ENCODE assay signal across 1 cellular context in the genomic region with DNA sequence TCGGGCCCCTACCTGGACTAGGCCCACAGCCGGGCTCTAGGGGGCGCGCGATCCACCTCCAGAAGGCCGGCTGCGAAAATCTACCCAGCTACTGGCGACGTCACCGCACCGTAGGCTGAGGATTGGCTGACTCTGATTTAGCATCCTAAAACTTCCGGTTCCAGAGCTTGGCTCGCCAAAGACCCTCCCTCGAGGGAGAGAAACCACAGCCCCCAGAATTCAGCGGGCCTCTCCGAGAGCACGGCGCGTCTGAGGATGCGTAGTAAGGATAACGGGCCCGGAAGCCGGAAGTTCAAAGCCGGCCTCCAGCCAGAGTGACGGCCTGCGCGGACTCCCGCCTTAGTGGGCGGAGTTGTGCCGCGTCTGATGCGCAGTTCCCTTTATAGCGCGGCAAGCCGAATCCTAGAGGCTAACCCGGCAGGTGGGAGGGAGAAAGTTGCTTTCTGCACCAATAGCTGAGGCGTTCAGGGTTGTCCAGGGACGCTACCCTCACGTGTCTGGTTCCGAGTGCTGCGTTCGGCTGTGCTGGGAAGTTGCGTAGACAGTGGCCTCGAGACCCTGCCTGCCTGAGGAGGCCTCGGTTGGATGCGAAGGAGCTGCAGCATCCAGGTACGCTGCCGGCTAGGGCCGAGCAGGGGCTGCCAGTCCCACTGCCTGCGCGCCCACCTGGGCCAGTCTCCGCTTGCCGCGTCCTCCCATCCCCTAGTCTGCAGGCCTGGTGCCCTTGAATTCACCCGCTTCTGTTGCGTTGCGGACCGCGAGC.
A peak's percentile ranks its signal among the peaks of the same experiment; 100 is the strongest.
TF ChIP-seq lines count a peak whose summit lies in the region.

A gene (plus strand): TSS at position 544 of the 763 bp plus-strand sequence. CDS start 7,808 bp downstream, outside the sequence.

TF ChIP-seq in SK-N-SH, 30 proteins besides CTCF, POLR2A, EP300 and RAD21 (continued from another document):
- TF ChIP-seq, protein P1, sequence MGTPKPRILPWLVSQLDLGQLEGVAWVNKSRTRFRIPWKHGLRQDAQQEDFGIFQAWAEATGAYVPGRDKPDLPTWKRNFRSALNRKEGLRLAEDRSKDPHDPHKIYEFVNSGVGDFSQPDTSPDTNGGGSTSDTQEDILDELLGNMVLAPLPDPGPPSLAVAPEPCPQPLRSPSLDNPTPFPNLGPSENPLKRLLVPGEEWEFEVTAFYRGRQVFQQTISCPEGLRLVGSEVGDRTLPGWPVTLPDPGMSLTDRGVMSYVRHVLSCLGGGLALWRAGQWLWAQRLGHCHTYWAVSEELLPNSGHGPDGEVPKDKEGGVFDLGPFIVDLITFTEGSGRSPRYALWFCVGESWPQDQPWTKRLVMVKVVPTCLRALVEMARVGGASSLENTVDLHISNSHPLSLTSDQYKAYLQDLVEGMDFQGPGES (IDR thresholded peaks at IDR 0.05; ENCODE audit: low read depth, low read length), result peak; percentile 54
- TF ChIP-seq RCOR1 (IDR thresholded peaks at IDR 0.05; ENCODE audit: low read length) (no peak; the same call in 1 of the 2 replicates), CHD2 (IDR thresholded peaks at IDR 0.05; ENCODE audit: low read length, partially characterized antibody) (peak; percentile 36), SMC3 (IDR thresholded peaks at IDR 0.05; ENCODE audit: low read depth, low read length) (peak; percentile 42; the same call in 1 of the 2 replicates), NFIC (IDR thresholded peaks at IDR 0.05; ENCODE audit: borderline replicate concordance) (no peak), GABPA (IDR thresholded peaks at IDR 0.05; ENCODE audit: low read depth) (peak; percentile 88), MXI1 (IDR thresholded peaks at IDR 0.05; ENCODE audit: low read depth, low read length) (peak; percentile 99), TAF1 (IDR thresholded peaks at IDR 0.05; ENCODE audit: borderline replicate concordance, low read depth, low read length) (peak; percentile 96), FOXJ3 (CRISPR knock-in tag; IDR thresholded peaks at IDR 0.05) (no peak), SIN3A (IDR thresholded peaks at IDR 0.05; ENCODE audit: borderline replicate concordance, low read depth, low read length) (0 out of 2 replicates have a peak, but pooled peaks have one; percentile 59), EZH2phosphoT487 (IDR thresholded peaks at IDR 0.05; ENCODE audit: borderline replicate concordance, low read depth) (no peak), YY1 (IDR thresholded peaks at IDR 0.05; ENCODE audit: low read depth) (no peak)
- TF ChIP-seq, protein P2, sequence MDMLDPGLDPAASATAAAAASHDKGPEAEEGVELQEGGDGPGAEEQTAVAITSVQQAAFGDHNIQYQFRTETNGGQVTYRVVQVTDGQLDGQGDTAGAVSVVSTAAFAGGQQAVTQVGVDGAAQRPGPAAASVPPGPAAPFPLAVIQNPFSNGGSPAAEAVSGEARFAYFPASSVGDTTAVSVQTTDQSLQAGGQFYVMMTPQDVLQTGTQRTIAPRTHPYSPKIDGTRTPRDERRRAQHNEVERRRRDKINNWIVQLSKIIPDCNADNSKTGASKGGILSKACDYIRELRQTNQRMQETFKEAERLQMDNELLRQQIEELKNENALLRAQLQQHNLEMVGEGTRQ (IDR thresholded peaks at IDR 0.05; ENCODE audit: borderline replicate concordance, low read depth, low read length), result peak; percentile 81
- TF ChIP-seq, protein P3, sequence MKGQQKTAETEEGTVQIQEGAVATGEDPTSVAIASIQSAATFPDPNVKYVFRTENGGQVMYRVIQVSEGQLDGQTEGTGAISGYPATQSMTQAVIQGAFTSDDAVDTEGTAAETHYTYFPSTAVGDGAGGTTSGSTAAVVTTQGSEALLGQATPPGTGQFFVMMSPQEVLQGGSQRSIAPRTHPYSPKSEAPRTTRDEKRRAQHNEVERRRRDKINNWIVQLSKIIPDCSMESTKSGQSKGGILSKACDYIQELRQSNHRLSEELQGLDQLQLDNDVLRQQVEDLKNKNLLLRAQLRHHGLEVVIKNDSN (IDR thresholded peaks at IDR 0.05; ENCODE audit: borderline replicate concordance, low read depth), result peak; percentile 89
- TF ChIP-seq, protein P4, sequence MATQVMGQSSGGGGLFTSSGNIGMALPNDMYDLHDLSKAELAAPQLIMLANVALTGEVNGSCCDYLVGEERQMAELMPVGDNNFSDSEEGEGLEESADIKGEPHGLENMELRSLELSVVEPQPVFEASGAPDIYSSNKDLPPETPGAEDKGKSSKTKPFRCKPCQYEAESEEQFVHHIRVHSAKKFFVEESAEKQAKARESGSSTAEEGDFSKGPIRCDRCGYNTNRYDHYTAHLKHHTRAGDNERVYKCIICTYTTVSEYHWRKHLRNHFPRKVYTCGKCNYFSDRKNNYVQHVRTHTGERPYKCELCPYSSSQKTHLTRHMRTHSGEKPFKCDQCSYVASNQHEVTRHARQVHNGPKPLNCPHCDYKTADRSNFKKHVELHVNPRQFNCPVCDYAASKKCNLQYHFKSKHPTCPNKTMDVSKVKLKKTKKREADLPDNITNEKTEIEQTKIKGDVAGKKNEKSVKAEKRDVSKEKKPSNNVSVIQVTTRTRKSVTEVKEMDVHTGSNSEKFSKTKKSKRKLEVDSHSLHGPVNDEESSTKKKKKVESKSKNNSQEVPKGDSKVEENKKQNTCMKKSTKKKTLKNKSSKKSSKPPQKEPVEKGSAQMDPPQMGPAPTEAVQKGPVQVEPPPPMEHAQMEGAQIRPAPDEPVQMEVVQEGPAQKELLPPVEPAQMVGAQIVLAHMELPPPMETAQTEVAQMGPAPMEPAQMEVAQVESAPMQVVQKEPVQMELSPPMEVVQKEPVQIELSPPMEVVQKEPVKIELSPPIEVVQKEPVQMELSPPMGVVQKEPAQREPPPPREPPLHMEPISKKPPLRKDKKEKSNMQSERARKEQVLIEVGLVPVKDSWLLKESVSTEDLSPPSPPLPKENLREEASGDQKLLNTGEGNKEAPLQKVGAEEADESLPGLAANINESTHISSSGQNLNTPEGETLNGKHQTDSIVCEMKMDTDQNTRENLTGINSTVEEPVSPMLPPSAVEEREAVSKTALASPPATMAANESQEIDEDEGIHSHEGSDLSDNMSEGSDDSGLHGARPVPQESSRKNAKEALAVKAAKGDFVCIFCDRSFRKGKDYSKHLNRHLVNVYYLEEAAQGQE (IDR thresholded peaks at IDR 0.05; ENCODE audit: low read depth, low read length), result peak; percentile 32; the same call in 1 of the 2 replicates
- TF ChIP-seq, protein P5, sequence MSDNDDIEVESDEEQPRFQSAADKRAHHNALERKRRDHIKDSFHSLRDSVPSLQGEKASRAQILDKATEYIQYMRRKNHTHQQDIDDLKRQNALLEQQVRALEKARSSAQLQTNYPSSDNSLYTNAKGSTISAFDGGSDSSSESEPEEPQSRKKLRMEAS (IDR thresholded peaks at IDR 0.05; ENCODE audit: low read depth), result peak; percentile 93
- TF ChIP-seq, protein P6, sequence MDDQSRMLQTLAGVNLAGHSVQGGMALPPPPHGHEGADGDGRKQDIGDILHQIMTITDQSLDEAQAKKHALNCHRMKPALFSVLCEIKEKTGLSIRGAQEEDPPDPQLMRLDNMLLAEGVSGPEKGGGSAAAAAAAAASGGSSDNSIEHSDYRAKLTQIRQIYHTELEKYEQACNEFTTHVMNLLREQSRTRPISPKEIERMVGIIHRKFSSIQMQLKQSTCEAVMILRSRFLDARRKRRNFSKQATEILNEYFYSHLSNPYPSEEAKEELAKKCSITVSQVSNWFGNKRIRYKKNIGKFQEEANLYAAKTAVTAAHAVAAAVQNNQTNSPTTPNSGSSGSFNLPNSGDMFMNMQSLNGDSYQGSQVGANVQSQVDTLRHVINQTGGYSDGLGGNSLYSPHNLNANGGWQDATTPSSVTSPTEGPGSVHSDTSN (IDR thresholded peaks at IDR 0.05), result peak; percentile 86
